Comparison of ENCODE assay signal across 25 cellular contexts in the genomic region with DNA sequence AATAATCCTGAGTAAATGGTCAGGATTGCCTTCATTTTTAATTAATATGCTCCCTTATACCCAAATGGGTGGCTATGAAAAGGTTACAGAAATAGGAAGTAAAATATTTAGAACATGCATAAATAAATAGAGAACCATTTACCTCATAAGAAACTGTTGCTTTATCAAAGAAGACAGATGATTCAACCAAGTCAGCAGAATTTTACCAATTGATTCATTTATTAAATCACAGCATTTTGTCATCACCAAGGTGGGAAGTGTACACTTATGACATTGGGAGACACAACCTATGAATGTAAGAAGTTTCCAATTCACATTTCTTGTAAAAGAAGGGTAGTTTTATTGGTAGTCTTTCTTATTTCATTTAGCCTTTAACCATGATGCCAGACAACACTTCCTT.
A peak's percentile ranks its signal among the peaks of the same experiment; 100 is the strongest.
DNase-seq lines count a peak whose midpoint lies in the region; ATAC-seq, FAIRE-seq and TF ChIP-seq lines count a peak whose summit lies in the region.
"Had no signal": no experiment of that assay in that cellular context is flagged by ENCODE, and none has a peak within 500 bp of the region (broad histone marks: within the 10 kb centered on the region; RNA-seq: fewer than 3 reads in every experiment).

No MANE protein-coding gene starts in this region.

- H3K27me3 ChIP-seq in HepG2 (ENCODE audit: control insufficient read depth in 1 of 2, insufficient read depth in 2 of 2, low read length in 2 of 2) (no peaks in the 10 kb centered on the region), right lobe of liver (peaks cover 0 to 4% of the 10 kb centered on the region in 2 donors), IMR-90 (ENCODE audit: control insufficient read depth, insufficient read depth, low read length) (no peaks in the 10 kb centered on the region)
- H3K27me3 ChIP-seq: BE2C, BLaER1 had no signal

- POLR2A ChIA-PET in HepG2 (lab: Yijun Ruan, JAX) (no interaction called here), IMR-90 (lab: Charles Lee; ENCODE audit: unreplicated experiment) (no interaction called here)

- dilution Hi-C loops in IMR-90 (cut with HindIII; ENCODE audit: low sequenced_read_pairs, unreplicated experiment), result no loop called here

- no peak overlapping the region for H3K4me3 ChIP-seq in HepG2 (replicated peaks in 1 of 3; ENCODE audit: insufficient read depth in 1 of 3, low read depth in 2 of 3, low read length in 3 of 3)
- no peak overlapping the region for H3K4me3 ChIP-seq in right lobe of liver
- no peak overlapping the region for H3K4me3 ChIP-seq in IMR-90 (ENCODE audit: insufficient read depth, low read depth, low read length)
- H3K4me3 ChIP-seq: BLaER1, GM12878 had no signal

- H3K14ac ChIP-seq in IMR-90 (replicated peaks; ENCODE audit: low read depth, low read length), result no peak overlapping the region

- H3K9me1 ChIP-seq in IMR-90 (ENCODE audit: insufficient read depth, low read length), result no peaks in the 10 kb centered on the region

- H4K91ac ChIP-seq in IMR-90 (ENCODE audit: insufficient read depth, low read depth, low read length), result no peak overlapping the region

- in situ Hi-C loops in HepG2 (cut with HindIII; ENCODE audit: extremely low pct_ligation_motif_present, low pct_unique_long_range_greater_than_20kb) (no loop called here), IMR-90 (cut with MboI; ENCODE audit: low sequenced_read_pairs) (no loop called here)

- DNase-seq in HepG2 (ENCODE audit: low spot score) (no peak), right lobe of liver (no peak), IMR-90 (no peak), glomerular visceral epithelial cell (ENCODE audit: extremely low spot score) (no peak)
- DNase-seq: ACHN; BE2C; C1 segment of cervical spinal cord; CD4-positive, alpha-beta memory T cell; CD4-positive, CD25-positive, alpha-beta regulatory T cell; CD8-positive, alpha-beta memory T cell; COR-L47; DMS 273 treated with DMSO at 0.1 percent for 48 hours; DMS153; DMS53; DMS79; DND-41; EL; GDM1 had no signal

- BruUV-seq in HepG2 (replicated peaks; lab: Mats Ljungman, UMichigan) (no TSS peak), IMR-90 (replicated peaks; lab: Mats Ljungman, UMichigan) (no TSS peak)

- TF ChIP-seq RAD21 in HepG2 (CRISPR knock-in tag; IDR thresholded peaks at IDR 0.05) (no peak), IMR-90 (IDR thresholded peaks at IDR 0.05; ENCODE audit: low read length) (no peak)

- H2BK20ac ChIP-seq in IMR-90 (ENCODE audit: low read depth, low read length), result no peak overlapping the region

- H2AFZ ChIP-seq in HepG2 (ENCODE audit: low read length) (no peak overlapping the region), IMR-90 (replicated peaks; ENCODE audit: low read length, poor library complexity) (no peak overlapping the region)

- no peak for ATAC-seq in HepG2
- ATAC-seq in right lobe of liver, result no peak
- no peak for ATAC-seq in IMR-90 (ENCODE audit: low read depth)
- no peak for ATAC-seq in GM18519 (IDR thresholded peaks at IDR 0.05; ENCODE audit: low FRiP score, unreplicated experiment)
- ATAC-seq: GM12878 had no signal

- no peaks in the 10 kb centered on the region for H3K9me3 ChIP-seq in HepG2 (ENCODE audit: low read length)
- H3K9me3 ChIP-seq in right lobe of liver, result no peaks in the 10 kb centered on the region
- no peaks in the 10 kb centered on the region; the same call in 1 of the 2 replicates for H3K9me3 ChIP-seq in IMR-90 (ENCODE audit: control insufficient read depth, insufficient read depth, low read length)
- H3K9me3 ChIP-seq: BE2C, BLaER1 had no signal

- no peak overlapping the region for H2AK5ac ChIP-seq in IMR-90 (ENCODE audit: low read depth, low read length)

- no peak overlapping the region for H3K4ac ChIP-seq in IMR-90 (ENCODE audit: low read depth, low read length)

- H3K23ac ChIP-seq in IMR-90 (ENCODE audit: low read depth, low read length), result no peak overlapping the region

- no peak for TF ChIP-seq CTCF in HepG2 (CRISPR knock-in tag; IDR thresholded peaks at IDR 0.05)
- TF ChIP-seq CTCF in right lobe of liver (IDR thresholded peaks at IDR 0.05), result no peak
- no peak for TF ChIP-seq CTCF in IMR-90 (conservative IDR thresholded peaks at IDR 0.05; ENCODE audit: low read depth, low read length)

- H3K4me1 ChIP-seq in HepG2 (ENCODE audit: insufficient read depth, low read length), result no peaks in the 10 kb centered on the region
- H3K4me1 ChIP-seq in right lobe of liver, result no peaks in the 10 kb centered on the region
- no peaks in the 10 kb centered on the region for H3K4me1 ChIP-seq in IMR-90 (ENCODE audit: control insufficient read depth, insufficient read depth, low read length)
- H3K4me1 ChIP-seq: BE2C, BLaER1 had no signal

- no peak overlapping the region for H2BK15ac ChIP-seq in IMR-90 (ENCODE audit: low read depth, low read length)

- H3K27ac ChIP-seq in HepG2 (ENCODE audit: extremely low read length, insufficient read depth, low read length) (no peak overlapping the region), right lobe of liver (no peak overlapping the region), IMR-90 (ENCODE audit: insufficient read depth, low read length) (no peak overlapping the region)
- H3K27ac ChIP-seq: 22Rv1, BLaER1 had no signal

- H3K18ac ChIP-seq in IMR-90 (ENCODE audit: low read depth, low read length), result no peak overlapping the region

- no peak for TF ChIP-seq POLR2A in HepG2 (IDR thresholded peaks at IDR 0.05; ENCODE audit: insufficient read depth in 1 of 2, low read depth in 2 of 2, low read length in 2 of 2)
- no peak for TF ChIP-seq POLR2A in right lobe of liver (IDR thresholded peaks at IDR 0.05)
- no peak for TF ChIP-seq POLR2A in IMR-90 (IDR thresholded peaks at IDR 0.05; ENCODE audit: low read depth, low read length)

- no peak overlapping the region for H3K4me2 ChIP-seq in HepG2 (ENCODE audit: low read depth, low read length)
- H3K4me2 ChIP-seq in IMR-90 (ENCODE audit: low read depth, low read length), result no peak overlapping the region
- H3K4me2 ChIP-seq: BLaER1 had no signal

- H3K9ac ChIP-seq in HepG2 (ENCODE audit: insufficient read depth, low read depth, low read length) (no peak overlapping the region), IMR-90 (ENCODE audit: low read depth, low read length) (no peak overlapping the region)
- H3K9ac ChIP-seq: BLaER1 had no signal

- TF ChIP-seq EP300 in HepG2 (IDR thresholded peaks at IDR 0.05; ENCODE audit: low read depth in 2 of 2, low read length in 2 of 2) (no peak), HepG2 (CRISPR knock-in tag; IDR thresholded peaks at IDR 0.05; ENCODE audit: borderline replicate concordance) (no peak)

- FAIRE-seq in HepG2 (lab: Jason Lieb, UNC), result no peak
- FAIRE-seq: GM12878, GM12892, GM18507, GM19239 had no signal

- H2BK5ac ChIP-seq in IMR-90 (ENCODE audit: low read depth, low read length, poor library complexity, severe bottlenecking), result no peak overlapping the region

- no peaks in the 10 kb centered on the region for H3K79me1 ChIP-seq in IMR-90 (ENCODE audit: low read depth in 1 of 2, low read length in 2 of 2)

- H3K36me3 ChIP-seq in HepG2 (replicated peaks in 1 of 2; ENCODE audit: control insufficient read depth in 1 of 2, insufficient read depth in 2 of 2, low read length in 2 of 2) (no peaks in the 10 kb centered on the region), right lobe of liver (no peaks in the 10 kb centered on the region), IMR-90 (ENCODE audit: control insufficient read depth, insufficient read depth, low read length) (no peaks in the 10 kb centered on the region)
- H3K36me3 ChIP-seq: BE2C, BLaER1 had no signal

- no peak overlapping the region for H4K5ac ChIP-seq in IMR-90 (ENCODE audit: low read depth, low read length)

- H4K20me1 ChIP-seq in HepG2 (ENCODE audit: insufficient read depth, low read length) (no peaks in the 10 kb centered on the region), IMR-90 (ENCODE audit: insufficient read depth, low read length) (no peaks in the 10 kb centered on the region)
- H4K20me1 ChIP-seq: BLaER1 had no signal

- H3K56ac ChIP-seq in IMR-90 (ENCODE audit: extremely low read depth, insufficient read depth, low read length), result no peak overlapping the region

- no peak overlapping the region for H2AK9ac ChIP-seq in IMR-90 (replicated peaks; ENCODE audit: low read depth, low read length, poor library complexity)

- no peaks in the 10 kb centered on the region for H3K79me2 ChIP-seq in HepG2 (ENCODE audit: insufficient read depth, low read length)

- H2BK120ac ChIP-seq in IMR-90 (ENCODE audit: low read depth, low read length), result no peak overlapping the region

- CTCF ChIA-PET in HepG2 (lab: Yijun Ruan, JAX; ENCODE audit: low intra/inter-chr PET ratio, low total read pairs), result no interaction called here
- CTCF ChIA-PET in IMR-90 (lab: Yijun Ruan, JAX), result no interaction called here

- intact Hi-C loops in HepG2 (cut with micrococcal nuclease; ENCODE audit: unreplicated experiment) (no loop called here), right lobe of liver (cut with DNase I) (no loop called here), IMR-90 (cut with micrococcal nuclease) (no loop called here)

- no peak overlapping the region for H4K8ac ChIP-seq in IMR-90 (ENCODE audit: low read depth in 2 of 2, low read length in 2 of 2)

TF ChIP-seq in HepG2, 621 proteins besides CTCF, POLR2A, EP300 and RAD21:
- TF ChIP-seq MAFF (IDR thresholded peaks at IDR 0.05; ENCODE audit: low read depth, low read length), result peak; percentile 59; the same call in 1 of the 2 replicates
- TF ChIP-seq ZNF660 (CRISPR knock-in tag; IDR thresholded peaks at IDR 0.05; ENCODE audit: borderline replicate concordance, low read depth), result no peak
- peak; percentile 49 to 75 for TF ChIP-seq MAFK (conservative IDR thresholded peaks at IDR 0.05 in 1 of 2, IDR thresholded peaks at IDR 0.05 in 1 of 2; ENCODE audit: low read length in 2 of 2)

TF ChIP-seq in IMR-90, 13 proteins besides CTCF, POLR2A, EP300 and RAD21:
- TF ChIP-seq FOS (IDR thresholded peaks at IDR 0.05; ENCODE audit: low read depth, low read length), result no peak
- TF ChIP-seq MAFK (IDR thresholded peaks at IDR 0.05; ENCODE audit: low read depth, low read length), result peak; percentile 54; the same call in 1 of the 2 replicates
